9 cellular contexts compared by ENCODE assay signal in genomic region chr9:134134949-134135342, GRCh38. TPM values are rescaled to one million over a fixed set of nuclear protein-coding genes. Genes with fewer than 3 reads are reported as not detected.
DNase-seq lines count a peak whose midpoint lies in the region; ATAC-seq and TF ChIP-seq lines count a peak whose summit lies in the region.
"Had no signal": no experiment of that assay in that cellular context is flagged by ENCODE, and none has a peak within 500 bp of the region (broad histone marks: within the 10 kb centered on the region; RNA-seq: fewer than 3 reads in every experiment).

No MANE protein-coding gene starts in this region.

- no peaks in the 10 kb centered on the region for H3K9me3 ChIP-seq in skeletal muscle tissue (ENCODE audit: control insufficient read depth in 3 of 3, low read length in 3 of 3)

- DNase-seq in ACHN, result peak; percentile 2
- peak; percentile 32 for DNase-seq in glomerular visceral epithelial cell (ENCODE audit: extremely low spot score)
- no peak for DNase-seq in ecto neural progenitor cell (ENCODE audit: low spot score)
- DNase-seq in DMS 273 treated with DMSO at 0.1 percent for 48 hours (lab: John Stamatoyannopoulos, UW), result no peak

- peaks cover 48 to 61% (median 51%) of the 10 kb centered on the region in 3 donors for H3K4me1 ChIP-seq in skeletal muscle tissue (ENCODE audit: control insufficient read depth in 3 of 3, insufficient read depth in 3 of 3, low read length in 3 of 3)

- H3K9ac ChIP-seq in skeletal muscle tissue (ENCODE audit: low read depth in 1 of 3, low read length in 3 of 3), result peak overlapping the region; percentile 85 to 97 (median 87)

- H3K27me3 ChIP-seq in skeletal muscle tissue (ENCODE audit: control insufficient read depth in 3 of 3, insufficient read depth in 3 of 3, low read length in 3 of 3), result no peaks in the 10 kb centered on the region

- peak overlapping the region; percentile 86 to 96 (median 93) for H3K4me3 ChIP-seq in skeletal muscle tissue (ENCODE audit: low read length in 3 of 3)

- peaks cover 3 to 6% (median 5%) of the 10 kb centered on the region in 3 donors for H3K36me3 ChIP-seq in skeletal muscle tissue (ENCODE audit: control insufficient read depth in 3 of 3, insufficient read depth in 3 of 3, low read length in 3 of 3)

- no peak for TF ChIP-seq CTCF in VCaP (conservative IDR thresholded peaks at IDR 0.05)

- ATAC-seq in GM19467 (IDR thresholded peaks at IDR 0.05; ENCODE audit: unreplicated experiment), result peak; percentile 7
- ATAC-seq in GM21786 (IDR thresholded peaks at IDR 0.05; ENCODE audit: unreplicated experiment), result no peak

- peak overlapping the region; percentile 99 for H3K27ac ChIP-seq in VCaP
- H3K27ac ChIP-seq in skeletal muscle tissue (ENCODE audit: low read depth, low read length), result peak overlapping the region; percentile 80

- in situ Hi-C loops in ACHN (cut with HindIII; ENCODE audit: low pct_ligation_motif_present, low pct_unique_long_range_greater_than_20kb, low sequenced_read_pairs), result no loop called here

RNA-seq across cellular contexts. Expression of gene WDR5, which starts 0.9 kb away (rescaled TPM):
- total RNA-seq in skeletal muscle tissue, result 28.2 TPM

RNA-seq across cellular contexts. Expression of gene RNU6ATAC, which starts 29.4 kb away (rescaled TPM):
- not detected for total RNA-seq in skeletal muscle tissue
- total RNA-seq: pulmonary artery endothelial cell had no signal

Comparison
In these comparisons a context has a peak if more than half of its experiments do, and no peak if none do; other contexts are left out.
1. DNase-seq: peak in ACHN (single experiment) and glomerular visceral epithelial cell (single experiment); none in ecto neural progenitor cell (single experiment) and DMS 273 treated with DMSO at 0.1 percent for 48 hours (single experiment).